Comparison of ENCODE assay signal across 1 cellular context in genomic region chr19:45092747-45093678, GRCh38.
A peak's percentile ranks its signal among the peaks of the same experiment; 100 is the strongest.
TF ChIP-seq lines count a peak whose summit lies in the region.

Gene PPP1R37 (plus strand): TSS chr19:45093179. CDS start chr19:45093326, 147 bp downstream.

TF ChIP-seq in HEK293, 187 proteins besides CTCF, POLR2A, EP300 and RAD21 (continued from another document and continues in another):
- TF ChIP-seq ZNF692 (tag by site-specific recombination; IDR thresholded peaks at IDR 0.05), result peak; percentile 79
- no peak for TF ChIP-seq ZNF155 (tag by site-specific recombination; IDR thresholded peaks at IDR 0.05)
- no peak for TF ChIP-seq ZNF133 (tag by site-specific recombination; IDR thresholded peaks at IDR 0.05)
- no peak for TF ChIP-seq ZNF394 (tag by site-specific recombination; IDR thresholded peaks at IDR 0.05; ENCODE audit: borderline replicate concordance)
- TF ChIP-seq PRDM2 (tag by site-specific recombination; IDR thresholded peaks at IDR 0.05; ENCODE audit: borderline replicate concordance), result no peak
- no peak for TF ChIP-seq ZNF146 (tag by site-specific recombination; IDR thresholded peaks at IDR 0.05)
- no peak for TF ChIP-seq ZNF704 (tag by site-specific recombination; IDR thresholded peaks at IDR 0.05)
- TF ChIP-seq ZNF10 (tag by site-specific recombination; IDR thresholded peaks at IDR 0.05), result peak; percentile 42; the same call in 1 of the 2 replicates
- no peak; the same call in none of the 2 replicates for TF ChIP-seq ZNF843 (tag by site-specific recombination; IDR thresholded peaks at IDR 0.05)
- peak; percentile 66 for TF ChIP-seq PRDM10 (tag by site-specific recombination; IDR thresholded peaks at IDR 0.05)
- no peak for TF ChIP-seq GLI2 (tag by site-specific recombination; IDR thresholded peaks at IDR 0.05; ENCODE audit: borderline replicate concordance, low read depth)
- peak; percentile 89 for TF ChIP-seq KLF10 (tag by site-specific recombination; IDR thresholded peaks at IDR 0.05)
- no peak for TF ChIP-seq BCL11B (tag by site-specific recombination; IDR thresholded peaks at IDR 0.05; ENCODE audit: low read depth)
- peak; percentile 55 for TF ChIP-seq ZNF610 (tag by site-specific recombination; IDR thresholded peaks at IDR 0.05; ENCODE audit: borderline replicate concordance)
- no peak for TF ChIP-seq ZNF510 (tag by site-specific recombination; IDR thresholded peaks at IDR 0.05; ENCODE audit: insufficient replicate concordance)
- peak; percentile 87 for TF ChIP-seq ZFHX2 (tag by site-specific recombination; conservative IDR thresholded peaks at IDR 0.05)
- no peak for TF ChIP-seq ZNF433 (tag by site-specific recombination; IDR thresholded peaks at IDR 0.05; ENCODE audit: low read depth)
- peak; percentile 62 for TF ChIP-seq GLIS1 (tag by site-specific recombination; IDR thresholded peaks at IDR 0.05)
- no peak for TF ChIP-seq WT1 (tag by site-specific recombination; IDR thresholded peaks at IDR 0.05)
- TF ChIP-seq BCL11A (tag by site-specific recombination; IDR thresholded peaks at IDR 0.05; ENCODE audit: low read depth), result no peak
- no peak for TF ChIP-seq ZNF530 (tag by site-specific recombination; IDR thresholded peaks at IDR 0.05; ENCODE audit: low read depth)
- no peak for TF ChIP-seq ZNF768 (tag by site-specific recombination; IDR thresholded peaks at IDR 0.05)
- TF ChIP-seq PRDM6 (tag by site-specific recombination; IDR thresholded peaks at IDR 0.05), result no peak
- peak; percentile 92 for TF ChIP-seq KLF7 (tag by site-specific recombination; IDR thresholded peaks at IDR 0.05; ENCODE audit: borderline replicate concordance)
- no peak for TF ChIP-seq ZNF239 (tag by site-specific recombination; IDR thresholded peaks at IDR 0.05)
- TF ChIP-seq ZNF114 (tag by site-specific recombination; IDR thresholded peaks at IDR 0.05), result no peak
- TF ChIP-seq ZNF639 (tag by site-specific recombination; IDR thresholded peaks at IDR 0.05), result peak; percentile 96
- no peak for TF ChIP-seq ZNF560 (tag by site-specific recombination; IDR thresholded peaks at IDR 0.05; ENCODE audit: borderline replicate concordance)
- TF ChIP-seq OSR2 (tag by site-specific recombination; IDR thresholded peaks at IDR 0.05), result peak; percentile 34; the same call in 1 of the 2 replicates
- TF ChIP-seq ZBTB48 (tag by site-specific recombination; IDR thresholded peaks at IDR 0.05), result no peak; the same call in 1 of the 2 replicates
- TF ChIP-seq ZNF423 (tag by site-specific recombination; IDR thresholded peaks at IDR 0.05), result no peak
- TF ChIP-seq ZNF121 (tag by site-specific recombination; IDR thresholded peaks at IDR 0.05), result no peak; the same call in 1 of the 2 replicates
- TF ChIP-seq ZNF777 (tag by site-specific recombination; IDR thresholded peaks at IDR 0.05; ENCODE audit: borderline replicate concordance), result no peak
- no peak for TF ChIP-seq ZBTB10 (tag by site-specific recombination; IDR thresholded peaks at IDR 0.05)
- TF ChIP-seq ZNF23 (tag by site-specific recombination; IDR thresholded peaks at IDR 0.05; ENCODE audit: borderline replicate concordance), result no peak
- TF ChIP-seq ZNF670 (tag by site-specific recombination; IDR thresholded peaks at IDR 0.05; ENCODE audit: low read depth), result no peak
- peak; percentile 75 for TF ChIP-seq ZSCAN30 (tag by site-specific recombination; IDR thresholded peaks at IDR 0.05)
- no peak for TF ChIP-seq ZNF362 (tag by site-specific recombination; IDR thresholded peaks at IDR 0.05)
- TF ChIP-seq ZNF664 (tag by site-specific recombination; IDR thresholded peaks at IDR 0.05), result 0 out of 2 replicates have a peak, but pooled peaks have one; percentile 16
- TF ChIP-seq AEBP2 (tag by site-specific recombination; IDR thresholded peaks at IDR 0.05; ENCODE audit: borderline replicate concordance), result no peak
